ENCODE assay signal across 28 cellular contexts in the genomic region with DNA sequence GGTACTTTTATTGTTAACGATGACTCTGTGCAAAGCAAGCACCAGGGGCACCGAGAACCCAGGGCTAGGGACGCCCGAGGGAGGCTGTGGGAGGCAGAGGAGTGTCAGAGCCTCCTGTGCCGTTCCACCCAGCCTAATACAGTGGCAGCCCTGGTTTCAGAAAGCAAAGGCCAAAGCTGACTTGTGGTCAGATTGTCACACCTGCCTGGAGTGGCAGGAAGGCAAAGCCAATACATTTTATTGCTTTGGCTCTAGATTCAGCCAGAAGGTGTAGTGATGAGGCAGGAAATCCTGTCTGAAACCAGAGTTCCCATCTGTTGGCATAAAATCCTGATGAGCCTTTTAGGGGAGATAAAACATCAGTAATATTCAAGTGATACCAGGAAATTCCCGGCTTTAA.
DNase-seq lines count a peak whose midpoint lies in the region; ATAC-seq and TF ChIP-seq lines count a peak whose summit lies in the region.
"Had no signal": no experiment of that assay in that cellular context is flagged by ENCODE, and none has a peak within 500 bp of the region (broad histone marks: within the 10 kb centered on the region; RNA-seq: fewer than 3 reads in every experiment).

No MANE protein-coding gene starts in this region.

- no peak for TF ChIP-seq CTCF in colonic mucosa (IDR thresholded peaks at IDR 0.05)

- peaks cover 67% of the 10 kb centered on the region for H3K4me1 Mint-ChIP-seq in stimulated activated effector memory CD8-positive, alpha-beta T cell treated with anti-CD3 and anti-CD28 coated beads, Interleukin-12 subunit alpha, Interleukin-12 subunit beta, amount 100 ng/mL, for 72 hours
- peaks cover 44 to 66% (median 54%) of the 10 kb centered on the region in 4 donors for H3K4me1 Mint-ChIP-seq in CD4-positive, alpha-beta memory T cell

- no peaks in the 10 kb centered on the region for H3K9me3 ChIP-seq in colonic mucosa
- H3K9me3 ChIP-seq in CD4-positive, alpha-beta memory T cell (ENCODE audit: control insufficient read depth in 1 of 2, low read length in 2 of 2), result no peaks in the 10 kb centered on the region
- H3K9me3 ChIP-seq: esophagus squamous epithelium, neutrophil, right lobe of liver, thyroid gland, vagina had no signal

- H3K27ac ChIP-seq in colonic mucosa, result no peak overlapping the region
- no peak overlapping the region for H3K27ac ChIP-seq in CD4-positive, alpha-beta memory T cell (ENCODE audit: low read depth, low read length)
- H3K27ac ChIP-seq: KMS-11, neutrophil, right lobe of liver, RWPE1, thyroid gland, vagina had no signal

- no peak overlapping the region for H3K9ac ChIP-seq in colonic mucosa (ENCODE audit: low read depth in 2 of 2, low read length in 2 of 2)
- H3K9ac ChIP-seq: KMS-11 had no signal

- H3K4me3 ChIP-seq in colonic mucosa, result no peak overlapping the region
- no peak overlapping the region for H3K4me3 ChIP-seq in CD4-positive, alpha-beta memory T cell (ENCODE audit: low read length in 2 of 2)
- H3K4me3 ChIP-seq: esophagus squamous epithelium, right lobe of liver, thyroid gland, vagina had no signal

- no peaks in the 10 kb centered on the region for H3K36me3 Mint-ChIP-seq in stimulated activated effector memory CD8-positive, alpha-beta T cell treated with anti-CD3 and anti-CD28 coated beads, Interleukin-12 subunit alpha, Interleukin-12 subunit beta, amount 100 ng/mL, for 72 hours
- peaks cover 3 to 4% of the 10 kb centered on the region in 2 donors for H3K36me3 Mint-ChIP-seq in CD4-positive, alpha-beta memory T cell
- H3K36me3 Mint-ChIP-seq: CD8-positive, alpha-beta T cell had no signal

- H3K36me3 ChIP-seq in colonic mucosa, result no peaks in the 10 kb centered on the region
- H3K36me3 ChIP-seq in CD4-positive, alpha-beta memory T cell (ENCODE audit: insufficient read depth, low read length), result no peaks in the 10 kb centered on the region
- H3K36me3 ChIP-seq: esophagus squamous epithelium, neutrophil, right lobe of liver, thyroid gland, vagina had no signal

- H3K9me3 Mint-ChIP-seq in stimulated activated effector memory CD8-positive, alpha-beta T cell treated with anti-CD3 and anti-CD28 coated beads, Interleukin-12 subunit alpha, Interleukin-12 subunit beta, amount 100 ng/mL, for 72 hours, result no peaks in the 10 kb centered on the region
- H3K9me3 Mint-ChIP-seq in CD4-positive, alpha-beta memory T cell, result no peaks in the 10 kb centered on the region
- H3K9me3 Mint-ChIP-seq: CD8-positive, alpha-beta T cell; stimulated activated naive CD8-positive, alpha-beta T cell treated with anti-CD3 and anti-CD28 coated beads, Interleukin-15, amount 100 ng/mL, for 72 hours had no signal

- H3K4me1 ChIP-seq in colonic mucosa, result no peaks in the 10 kb centered on the region
- H3K4me1 ChIP-seq in CD4-positive, alpha-beta memory T cell (ENCODE audit: insufficient read depth, low read length), result peaks cover 18% of the 10 kb centered on the region
- H3K4me1 ChIP-seq: right lobe of liver had no signal

- CTCF ChIA-PET in CD4-positive, alpha-beta memory T cell (lab: Charles Lee; ENCODE audit: partially characterized antibody), result no interaction called here

- no peaks in the 10 kb centered on the region for H3K27me3 ChIP-seq in colonic mucosa
- no peaks in the 10 kb centered on the region for H3K27me3 ChIP-seq in CD4-positive, alpha-beta memory T cell (ENCODE audit: insufficient read depth, low read length)
- H3K27me3 ChIP-seq: esophagus squamous epithelium, neutrophil, right lobe of liver, thyroid gland, vagina had no signal

- DNase-seq in NCI-H2196 (lab: John Stamatoyannopoulos, UW; ENCODE audit: unreplicated experiment) (peak; percentile 1), NCI-H2196 treated with DMSO at 0.1 percent for 48 hours (lab: John Stamatoyannopoulos, UW; ENCODE audit: unreplicated experiment) (no peak), NCI-H69 (lab: John Stamatoyannopoulos, UW) (peak; percentile 38), colonic mucosa (peak; percentile 31), NCI-H1092 treated with DMSO at 0.1 percent for 48 hours (lab: John Stamatoyannopoulos, UW) (no peak)
- DNase-seq in stimulated activated effector memory CD8-positive, alpha-beta T cell treated with anti-CD3 and anti-CD28 coated beads, Interleukin-12 subunit alpha, Interleukin-12 subunit beta, amount 100 ng/mL, for 72 hours (ENCODE audit: low spot score in 2 of 2), result no peak
- no peak for DNase-seq in CD4-positive, alpha-beta memory T cell
- DNase-seq: activated CD4-positive, alpha-beta T cell treated with anti-CD3 and anti-CD28 coated beads, Interleukin-2, amount 50 U/mL, for 48 hours; activated CD8-positive, alpha-beta memory T cell treated with anti-CD3 and anti-CD28 coated beads, Interleukin-2, amount 50 U/mL, for 48 hours; activated naive CD4-positive, alpha-beta T cell treated with anti-CD3 and anti-CD28 coated beads, Interleukin-2, amount 50 U/mL, for 16 hours; CD8-positive, alpha-beta T cell; DMS 273 treated with DMSO at 0.1 percent for 48 hours; esophagus squamous epithelium; H7; mesendoderm; NCI-H1436 treated with DMSO at 0.1 percent for 48 hours; NCI-H526 treated with DMSO at 0.1 percent for 48 hours; right lobe of liver; stimulated activated naive CD8-positive, alpha-beta T cell treated with anti-CD3 and anti-CD28 coated beads, Interleukin-15, amount 100 ng/mL, for 72 hours; T-helper 1 cell; thyroid gland had no signal

- ATAC-seq in stimulated activated effector memory CD8-positive, alpha-beta T cell treated with anti-CD3 and anti-CD28 coated beads, Interleukin-12 subunit alpha, Interleukin-12 subunit beta, amount 100 ng/mL, for 72 hours, result peak; percentile 34
- no peak for ATAC-seq in GM19463 (IDR thresholded peaks at IDR 0.05; ENCODE audit: unreplicated experiment)
- ATAC-seq: CD8-positive, alpha-beta T cell; left lobe of liver; right lobe of liver; stimulated activated naive CD8-positive, alpha-beta T cell treated with anti-CD3 and anti-CD28 coated beads, Interleukin-15, amount 100 ng/mL, for 72 hours had no signal

- H3K4me3 Mint-ChIP-seq in stimulated activated effector memory CD8-positive, alpha-beta T cell treated with anti-CD3 and anti-CD28 coated beads, Interleukin-12 subunit alpha, Interleukin-12 subunit beta, amount 100 ng/mL, for 72 hours, result no peak overlapping the region
- H3K4me3 Mint-ChIP-seq in CD4-positive, alpha-beta memory T cell, result peak overlapping the region in 1 of 8 donors; percentile 22
- H3K4me3 Mint-ChIP-seq: CD8-positive, alpha-beta T cell; stimulated activated naive CD8-positive, alpha-beta T cell treated with anti-CD3 and anti-CD28 coated beads, Interleukin-15, amount 100 ng/mL, for 72 hours had no signal

- no peak overlapping the region for H3K27ac Mint-ChIP-seq in stimulated activated effector memory CD8-positive, alpha-beta T cell treated with anti-CD3 and anti-CD28 coated beads, Interleukin-12 subunit alpha, Interleukin-12 subunit beta, amount 100 ng/mL, for 72 hours
- H3K27ac Mint-ChIP-seq in CD4-positive, alpha-beta memory T cell, result peak overlapping the region in 1 of 7 donors; percentile 34
- H3K27ac Mint-ChIP-seq: CD8-positive, alpha-beta T cell; progenitor cell of endocrine pancreas; stimulated activated naive CD8-positive, alpha-beta T cell treated with anti-CD3 and anti-CD28 coated beads, Interleukin-15, amount 100 ng/mL, for 72 hours had no signal

- POLR2A ChIA-PET in CD4-positive, alpha-beta memory T cell (lab: Charles Lee; ENCODE audit: partially characterized antibody), result no interaction called here

- no peaks in the 10 kb centered on the region for H3K27me3 Mint-ChIP-seq in CD4-positive, alpha-beta memory T cell
- H3K27me3 Mint-ChIP-seq: stimulated activated naive CD8-positive, alpha-beta T cell treated with anti-CD3 and anti-CD28 coated beads, Interleukin-15, amount 100 ng/mL, for 72 hours had no signal

- intact Hi-C loops in colonic mucosa (cut with DNase I), result no loop called here
- intact Hi-C loops in CD4-positive, alpha-beta memory T cell (cut with micrococcal nuclease), result no loop called here

Comparison
In these comparisons a context has a peak if more than half of its experiments do, and no peak if none do; other contexts are left out.
1. DNase-seq: peak in NCI-H2196 (single experiment), NCI-H69 (single experiment) and colonic mucosa (single experiment); none in NCI-H2196 treated with DMSO at 0.1 percent for 48 hours (single experiment), stimulated activated effector memory CD8-positive, alpha-beta T cell treated with anti-CD3 and anti-CD28 coated beads, Interleukin-12 subunit alpha, Interleukin-12 subunit beta, amount 100 ng/mL, for 72 hours (0 of 2), CD4-positive, alpha-beta memory T cell (0 of 5) and NCI-H1092 treated with DMSO at 0.1 percent for 48 hours (single experiment).